16 cellular contexts compared by ENCODE assay signal in genomic region chr9:120438111-120438510, GRCh38.
DNase-seq lines count a peak whose midpoint lies in the region; ATAC-seq and TF ChIP-seq lines count a peak whose summit lies in the region.
"Had no signal": no experiment of that assay in that cellular context is flagged by ENCODE, and none has a peak within 500 bp of the region (broad histone marks: within the 10 kb centered on the region; RNA-seq: fewer than 3 reads in every experiment).

No MANE protein-coding gene starts in this region.

- WGBS in upper lobe of left lung, 2 donors, result 30 to 63% methylated on average over 2 of the region's 2 CpGs

- peaks cover 19 to 43% (median 32%) of the 10 kb centered on the region in 4 donors for H3K4me1 ChIP-seq in upper lobe of left lung
- H3K4me1 ChIP-seq: parathyroid adenoma had no signal

- no peaks in the 10 kb centered on the region for H3K9me3 Mint-ChIP-seq in activated T-cell treated with anti-CD3 and anti-CD28 coated beads, Interleukin-2, amount 50 U/mL, for 72 hours
- no peaks in the 10 kb centered on the region for H3K9me3 Mint-ChIP-seq in activated naive CD8-positive, alpha-beta T cell treated with anti-CD3 and anti-CD28 coated beads, Interleukin-2, amount 10 ng/mL, durations not matched to agents 7 days and 5 days

- POLR2A ChIA-PET in activated naive CD8-positive, alpha-beta T cell treated with anti-CD3 and anti-CD28 coated beads, Interleukin-2, amount 10 ng/mL, durations not matched to agents 7 days and 5 days (lab: Charles Lee), result no interaction called here

- H3K36me3 Mint-ChIP-seq in activated T-cell treated with anti-CD3 and anti-CD28 coated beads, Interleukin-2, amount 50 U/mL, for 72 hours (ENCODE audit: insufficient read depth in 2 of 2), result peaks cover 10 to 29% of the 10 kb centered on the region in 2 donors
- peaks cover 39% of the 10 kb centered on the region for H3K36me3 Mint-ChIP-seq in activated naive CD8-positive, alpha-beta T cell treated with anti-CD3 and anti-CD28 coated beads, Interleukin-2, amount 10 ng/mL, durations not matched to agents 7 days and 5 days

- H3K27me3 ChIP-seq in upper lobe of left lung, result no peaks in the 10 kb centered on the region

- no peak overlapping the region for H3K4me3 ChIP-seq in upper lobe of left lung

- peak overlapping the region; percentile 1 to 65 (median 24) for H3K27ac ChIP-seq in upper lobe of left lung
- H3K27ac ChIP-seq: parathyroid adenoma had no signal

- no peak for TF ChIP-seq EP300 in upper lobe of left lung (IDR thresholded peaks at IDR 0.05)

- peaks cover 7% of the 10 kb centered on the region for H3K4me1 Mint-ChIP-seq in activated T-cell treated with anti-CD3 and anti-CD28 coated beads, Interleukin-2, amount 50 U/mL, for 72 hours (ENCODE audit: low read depth)
- peaks cover 19% of the 10 kb centered on the region for H3K4me1 Mint-ChIP-seq in activated naive CD8-positive, alpha-beta T cell treated with anti-CD3 and anti-CD28 coated beads, Interleukin-2, amount 10 ng/mL, durations not matched to agents 7 days and 5 days

- TF ChIP-seq CTCF in upper lobe of left lung (IDR thresholded peaks at IDR 0.05), result no peak
- no peak for TF ChIP-seq CTCF in omental fat pad (IDR thresholded peaks at IDR 0.05)

- peak overlapping the region; percentile 91 for H3K27ac Mint-ChIP-seq in activated T-cell treated with anti-CD3 and anti-CD28 coated beads, Interleukin-2, amount 50 U/mL, for 72 hours
- H3K27ac Mint-ChIP-seq in activated naive CD8-positive, alpha-beta T cell treated with anti-CD3 and anti-CD28 coated beads, Interleukin-2, amount 10 ng/mL, durations not matched to agents 7 days and 5 days, result no peak overlapping the region

- H3K4me3 Mint-ChIP-seq in activated T-cell treated with anti-CD3 and anti-CD28 coated beads, Interleukin-2, amount 50 U/mL, for 72 hours, result peak overlapping the region in 1 of 2 donors; percentile 26
- H3K4me3 Mint-ChIP-seq in activated naive CD8-positive, alpha-beta T cell treated with anti-CD3 and anti-CD28 coated beads, Interleukin-2, amount 10 ng/mL, durations not matched to agents 7 days and 5 days, result no peak overlapping the region

- no peak for TF ChIP-seq POLR2A in upper lobe of left lung (IDR thresholded peaks at IDR 0.05)

- no peaks in the 10 kb centered on the region for H3K9me3 ChIP-seq in upper lobe of left lung

- ATAC-seq in activated T-cell treated with anti-CD3 and anti-CD28 coated beads, Interleukin-2, amount 50 U/mL, for 72 hours (replicated peaks in 1 of 2), result peak; percentile 74 to 79
- peak; percentile 62 for ATAC-seq in activated naive CD8-positive, alpha-beta T cell treated with anti-CD3 and anti-CD28 coated beads, Interleukin-2, amount 10 ng/mL, durations not matched to agents 7 days and 5 days (ENCODE audit: low read depth)
- ATAC-seq in upper lobe of left lung (ENCODE audit: low FRiP score in 2 of 2) (no peak), omental fat pad (ENCODE audit: low FRiP score) (no peak), HG03139 (IDR thresholded peaks at IDR 0.05; ENCODE audit: unreplicated experiment) (no peak), HG03439 (IDR thresholded peaks at IDR 0.05; ENCODE audit: unreplicated experiment) (no peak)

- H3K36me3 ChIP-seq in upper lobe of left lung, result peaks cover 0 to 31% (median 5%) of the 10 kb centered on the region in 4 donors

- no peak for DNase-seq in activated T-cell treated with anti-CD3 and anti-CD28 coated beads, Interleukin-2, amount 50 U/mL, for 72 hours
- no peak for DNase-seq in activated T-cell treated with anti-CD3 and anti-CD28 coated beads, Interleukin-2, amount 50 U/mL, for 48 hours
- no peak for DNase-seq in activated naive CD8-positive, alpha-beta T cell treated with anti-CD3 and anti-CD28 coated beads, Interleukin-2, amount 10 ng/mL, durations not matched to agents 7 days and 5 days
- peak; percentile 34 for DNase-seq in glomerular endothelial cell (ENCODE audit: extremely low read depth, low read depth, low spot score)
- no peak for DNase-seq in upper lobe of left lung
- DNase-seq in omental fat pad (ENCODE audit: low spot score), result no peak
- DNase-seq: amniotic stem cell; effector CD4-positive, alpha-beta T cell; mesendoderm; NCI-H1105 treated with DMSO at 0.1 percent for 48 hours; NCI-H524; stimulated activated CD8-positive, alpha-beta memory T cell treated with anti-CD3 and anti-CD28 coated beads, Interleukin-4, amount 100 ng/mL, for 48 hours; T-helper 9 cell had no signal

- no peaks in the 10 kb centered on the region for H3K27me3 Mint-ChIP-seq in activated T-cell treated with anti-CD3 and anti-CD28 coated beads, Interleukin-2, amount 50 U/mL, for 72 hours (ENCODE audit: low read depth)
- H3K27me3 Mint-ChIP-seq in activated naive CD8-positive, alpha-beta T cell treated with anti-CD3 and anti-CD28 coated beads, Interleukin-2, amount 10 ng/mL, durations not matched to agents 7 days and 5 days, result no peaks in the 10 kb centered on the region

Comparison
In these comparisons a context has a peak if more than half of its experiments do, and no peak if none do; other contexts are left out.
1. ATAC-seq: peak in activated T-cell treated with anti-CD3 and anti-CD28 coated beads, Interleukin-2, amount 50 U/mL, for 72 hours (2 of 2) and activated naive CD8-positive, alpha-beta T cell treated with anti-CD3 and anti-CD28 coated beads, Interleukin-2, amount 10 ng/mL, durations not matched to agents 7 days and 5 days (single experiment); none in upper lobe of left lung (0 of 2), omental fat pad (single experiment), HG03139 (single experiment) and HG03439 (single experiment).